1 cellular context compared by ENCODE assay signal in the genomic region with DNA sequence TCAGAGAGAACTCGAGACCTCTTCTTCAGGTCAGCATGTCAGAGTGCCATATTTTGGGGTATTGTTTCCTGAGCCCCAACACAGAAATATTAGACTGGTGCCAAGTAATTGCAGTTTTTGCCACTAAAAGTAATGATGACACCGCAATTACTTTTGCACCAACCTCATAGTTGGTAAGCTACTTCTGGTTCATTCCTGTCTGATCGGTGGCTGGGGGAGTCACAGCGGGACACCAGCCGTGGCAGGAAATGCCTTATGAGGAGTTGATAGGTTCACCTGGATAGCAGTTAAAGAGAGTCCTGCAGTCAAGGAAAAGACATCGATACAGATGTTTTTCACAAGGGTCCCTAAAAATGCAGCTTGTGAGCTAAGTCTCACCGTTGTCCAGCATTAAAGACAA.
TF ChIP-seq lines count a peak whose summit lies in the region.

No MANE protein-coding gene starts in this region.

TF ChIP-seq in GM23338, 12 proteins besides CTCF, POLR2A, EP300 and RAD21 (continued from another document):
- TF ChIP-seq ETS1 (IDR thresholded peaks at IDR 0.05) = no peak
- TF ChIP-seq CREB1 (CRISPR knock-in tag; IDR thresholded peaks at IDR 0.05; ENCODE audit: low read depth) = no peak
